In the genomic region with DNA sequence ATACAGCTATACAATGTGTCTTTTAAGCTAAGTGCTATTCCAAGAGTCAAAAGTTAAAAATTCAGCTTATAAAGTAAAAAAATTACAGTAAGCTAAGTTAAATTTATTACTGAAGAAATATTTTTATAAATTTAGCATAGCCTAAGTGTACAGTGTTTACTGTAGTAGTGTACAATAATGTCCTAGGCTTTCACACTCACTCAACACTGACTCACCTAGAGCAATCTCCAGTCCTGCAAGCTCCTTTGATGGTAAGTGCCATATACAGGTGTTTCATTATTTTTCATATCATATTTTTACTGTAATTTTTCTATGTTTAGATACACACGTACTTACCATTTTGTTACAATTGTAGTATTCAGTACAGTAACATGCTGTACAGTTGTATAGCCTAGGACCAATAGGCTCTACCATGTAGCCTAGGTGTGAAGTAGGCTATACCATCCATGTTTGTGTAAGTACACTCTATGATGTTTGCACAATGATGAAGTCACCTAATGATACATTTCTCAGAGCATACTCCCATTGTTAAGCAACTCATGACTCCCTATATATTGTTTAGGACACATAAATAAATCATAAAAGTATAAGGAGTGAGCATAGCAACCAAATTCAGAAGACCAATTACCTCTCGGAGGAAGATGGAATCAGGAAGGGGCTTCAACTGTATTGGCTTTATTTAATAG, we compare ENCODE assay signal across 29 cellular contexts.
"Had no signal": no experiment of that assay in that cellular context is flagged by ENCODE, and none has a peak within 500 bp of the region (broad histone marks: within the 10 kb centered on the region; RNA-seq: fewer than 3 reads in every experiment).

No MANE protein-coding gene starts in this region.

- FAIRE-seq: endometrium, pancreas had no signal

- H3K36me3 ChIP-seq: breast epithelium, gastroesophageal sphincter, neutrophil, pancreas, prostate gland, uterus had no signal

- H3K4me3 ChIP-seq: breast epithelium, gastroesophageal sphincter, hepatocyte, pancreas, prostate gland, skin epidermis, uterus had no signal

- H3K27me3 ChIP-seq: breast epithelium, gastroesophageal sphincter, hepatocyte, neutrophil, pancreas, uterus had no signal

- DNase-seq: activated B cell treated with CpG ODN at 0.5 μM for 24 hours; activated CD4-positive, alpha-beta T cell treated with anti-CD3 and anti-CD28 coated beads, Interleukin-2, amount 50 U/mL, for 1 hour; activated CD8-positive, alpha-beta T cell treated with anti-CD3 and anti-CD28 coated beads for 36 hours; activated naive CD4-positive, alpha-beta T cell; activated T-cell treated with anti-CD3 and anti-CD28 coated beads, Interleukin-2, amount 50 U/mL, for 48 hours; dermis blood vessel endothelial cell; effector CD8-positive, alpha-beta T cell; islet precursor cell; left ventricle myocardium superior; naive B cell; nephron progenitor cell; pancreas; retina; stimulated activated CD4-positive, alpha-beta T cell treated with anti-CD3 and anti-CD28 coated beads, Interleukin-1b, Interleukin-23, amount 100 ng/mL, for 48 hours; stimulated activated CD4-positive, alpha-beta T cell treated with anti-CD3 and anti-CD28 coated beads, Interleukin-4, amount 100 ng/mL, for 4 hours; stimulated activated CD8-positive, alpha-beta memory T cell treated with anti-CD3 and anti-CD28 coated beads, Interleukin-4, amount 100 ng/mL, for 48 hours; stimulated activated naive CD8-positive, alpha-beta T cell treated with anti-CD3 and anti-CD28 coated beads, Interleukin-15, amount 100 ng/mL, for 72 hours; substantia nigra; uterus had no signal

- ATAC-seq: activated CD8-positive, alpha-beta T cell treated with anti-CD3 and anti-CD28 coated beads for 36 hours; activated naive CD4-positive, alpha-beta T cell treated with anti-CD3 and anti-CD28 coated beads, Interleukin-2, amount 50 U/mL, for 72 hours; gastroesophageal sphincter; left ventricle myocardium superior; pancreas; sciatic nerve; stimulated activated memory B cell treated with anti-CD40 and anti-IgM and Interleukin-4, amounts not matched to agents 10 μg/mL and 1 μg/mL and 100 μg/mL, for 72 hours; stimulated activated naive CD8-positive, alpha-beta T cell treated with anti-CD3 and anti-CD28 coated beads, Interleukin-15, amount 100 ng/mL, for 72 hours had no signal
